In genomic region chr22:29766632-29767288, GRCh38 we compare ENCODE assay signal across 1 cellular context.
A peak's percentile ranks its signal among the peaks of the same experiment; 100 is the strongest.
TF ChIP-seq lines count a peak whose summit lies in the region.

Gene ZMAT5 (minus strand): TSS chr22:29767007. CDS start chr22:29748544, 18,463 bp downstream.

TF ChIP-seq in K562, 482 proteins besides CTCF, POLR2A, EP300 and RAD21 (continued from another document and continues in another):
- TF ChIP-seq SFPQ (IDR thresholded peaks at IDR 0.05; ENCODE audit: low read depth, low read length), result no peak
- no peak for TF ChIP-seq FOXK1 (CRISPR knock-in tag; IDR thresholded peaks at IDR 0.05; ENCODE audit: borderline replicate concordance)
- TF ChIP-seq, protein P1, sequence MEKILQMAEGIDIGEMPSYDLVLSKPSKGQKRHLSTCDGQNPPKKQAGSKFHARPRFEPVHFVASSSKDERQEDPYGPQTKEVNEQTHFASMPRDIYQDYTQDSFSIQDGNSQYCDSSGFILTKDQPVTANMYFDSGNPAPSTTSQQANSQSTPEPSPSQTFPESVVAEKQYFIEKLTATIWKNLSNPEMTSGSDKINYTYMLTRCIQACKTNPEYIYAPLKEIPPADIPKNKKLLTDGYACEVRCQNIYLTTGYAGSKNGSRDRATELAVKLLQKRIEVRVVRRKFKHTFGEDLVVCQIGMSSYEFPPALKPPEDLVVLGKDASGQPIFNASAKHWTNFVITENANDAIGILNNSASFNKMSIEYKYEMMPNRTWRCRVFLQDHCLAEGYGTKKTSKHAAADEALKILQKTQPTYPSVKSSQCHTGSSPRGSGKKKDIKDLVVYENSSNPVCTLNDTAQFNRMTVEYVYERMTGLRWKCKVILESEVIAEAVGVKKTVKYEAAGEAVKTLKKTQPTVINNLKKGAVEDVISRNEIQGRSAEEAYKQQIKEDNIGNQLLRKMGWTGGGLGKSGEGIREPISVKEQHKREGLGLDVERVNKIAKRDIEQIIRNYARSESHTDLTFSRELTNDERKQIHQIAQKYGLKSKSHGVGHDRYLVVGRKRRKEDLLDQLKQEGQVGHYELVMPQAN (IDR thresholded peaks at IDR 0.05; ENCODE audit: borderline replicate concordance), result no peak
- TF ChIP-seq ZNF75A (CRISPR knock-in tag; IDR thresholded peaks at IDR 0.05), result no peak
- TF ChIP-seq SMARCA4 (IDR thresholded peaks at IDR 0.05), result no peak
- no peak for TF ChIP-seq HOXB6 (CRISPR knock-in tag; IDR thresholded peaks at IDR 0.05; ENCODE audit: borderline replicate concordance)
- peak; percentile 57 for TF ChIP-seq HNRNPLL (IDR thresholded peaks at IDR 0.05; ENCODE audit: low read depth, low read length, poor library complexity, severe bottlenecking)
- 0 out of 2 replicates have a peak, but pooled peaks have one; percentile 22 for TF ChIP-seq MAX (CRISPR knock-in tag; IDR thresholded peaks at IDR 0.05)
- peak; percentile 86 for TF ChIP-seq POLR2G (IDR thresholded peaks at IDR 0.05; ENCODE audit: low read depth, low read length)
- TF ChIP-seq CTCFL (IDR thresholded peaks at IDR 0.05; ENCODE audit: borderline replicate concordance, insufficient read depth, low read depth, low read length, poor library complexity, severe bottlenecking), result no peak
- TF ChIP-seq ARNT (IDR thresholded peaks at IDR 0.05), result peak in 1 of 2 experiments; percentile 53; a peak in 2 of 4 replicates
- no peak for TF ChIP-seq LEF1 (IDR thresholded peaks at IDR 0.05)
- TF ChIP-seq PTTG1 (tag; IDR thresholded peaks at IDR 0.05; ENCODE audit: low read depth), result no peak
- peak; percentile 62; the same call in 1 of the 2 replicates for TF ChIP-seq FOXJ2 (tag; IDR thresholded peaks at IDR 0.05)
- TF ChIP-seq, protein P2, sequence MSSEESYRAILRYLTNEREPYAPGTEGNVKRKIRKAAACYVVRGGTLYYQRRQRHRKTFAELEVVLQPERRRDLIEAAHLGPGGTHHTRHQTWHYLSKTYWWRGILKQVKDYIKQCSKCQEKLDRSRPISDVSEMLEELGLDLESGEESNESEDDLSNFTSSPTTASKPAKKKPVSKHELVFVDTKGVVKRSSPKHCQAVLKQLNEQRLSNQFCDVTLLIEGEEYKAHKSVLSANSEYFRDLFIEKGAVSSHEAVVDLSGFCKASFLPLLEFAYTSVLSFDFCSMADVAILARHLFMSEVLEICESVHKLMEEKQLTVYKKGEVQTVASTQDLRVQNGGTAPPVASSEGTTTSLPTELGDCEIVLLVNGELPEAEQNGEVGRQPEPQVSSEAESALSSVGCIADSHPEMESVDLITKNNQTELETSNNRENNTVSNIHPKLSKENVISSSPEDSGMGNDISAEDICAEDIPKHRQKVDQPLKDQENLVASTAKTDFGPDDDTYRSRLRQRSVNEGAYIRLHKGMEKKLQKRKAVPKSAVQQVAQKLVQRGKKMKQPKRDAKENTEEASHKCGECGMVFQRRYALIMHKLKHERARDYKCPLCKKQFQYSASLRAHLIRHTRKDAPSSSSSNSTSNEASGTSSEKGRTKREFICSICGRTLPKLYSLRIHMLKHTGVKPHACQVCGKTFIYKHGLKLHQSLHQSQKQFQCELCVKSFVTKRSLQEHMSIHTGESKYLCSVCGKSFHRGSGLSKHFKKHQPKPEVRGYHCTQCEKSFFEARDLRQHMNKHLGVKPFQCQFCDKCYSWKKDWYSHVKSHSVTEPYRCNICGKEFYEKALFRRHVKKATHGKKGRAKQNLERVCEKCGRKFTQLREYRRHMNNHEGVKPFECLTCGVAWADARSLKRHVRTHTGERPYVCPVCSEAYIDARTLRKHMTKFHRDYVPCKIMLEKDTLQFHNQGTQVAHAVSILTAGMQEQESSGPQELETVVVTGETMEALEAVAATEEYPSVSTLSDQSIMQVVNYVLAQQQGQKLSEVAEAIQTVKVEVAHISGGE (CRISPR knock-in tag; IDR thresholded peaks at IDR 0.05), result peak in 1 of 3 experiments; percentile 69; a peak in 2 of 6 replicates
- TF ChIP-seq BACH1 (tag; IDR thresholded peaks at IDR 0.05), result peak; percentile 65; the same call in 1 of the 2 replicates
- TF ChIP-seq, protein P3, sequence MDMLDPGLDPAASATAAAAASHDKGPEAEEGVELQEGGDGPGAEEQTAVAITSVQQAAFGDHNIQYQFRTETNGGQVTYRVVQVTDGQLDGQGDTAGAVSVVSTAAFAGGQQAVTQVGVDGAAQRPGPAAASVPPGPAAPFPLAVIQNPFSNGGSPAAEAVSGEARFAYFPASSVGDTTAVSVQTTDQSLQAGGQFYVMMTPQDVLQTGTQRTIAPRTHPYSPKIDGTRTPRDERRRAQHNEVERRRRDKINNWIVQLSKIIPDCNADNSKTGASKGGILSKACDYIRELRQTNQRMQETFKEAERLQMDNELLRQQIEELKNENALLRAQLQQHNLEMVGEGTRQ (CRISPR knock-in tag; IDR thresholded peaks at IDR 0.05), result no peak
- no peak for TF ChIP-seq NCOA1 (IDR thresholded peaks at IDR 0.05; ENCODE audit: low read depth)
- TF ChIP-seq ZNF41 (CRISPR knock-in tag; conservative IDR thresholded peaks at IDR 0.05), result no peak
- TF ChIP-seq KAT7 (CRISPR knock-in tag; IDR thresholded peaks at IDR 0.05; ENCODE audit: borderline replicate concordance), result 0 out of 2 replicates have a peak, but pooled peaks have one; percentile 28
- TF ChIP-seq PML (IDR thresholded peaks at IDR 0.05; ENCODE audit: low read length), result no peak
- no peak for TF ChIP-seq KAT8 (IDR thresholded peaks at IDR 0.05; ENCODE audit: low read depth)
- TF ChIP-seq, protein P4, sequence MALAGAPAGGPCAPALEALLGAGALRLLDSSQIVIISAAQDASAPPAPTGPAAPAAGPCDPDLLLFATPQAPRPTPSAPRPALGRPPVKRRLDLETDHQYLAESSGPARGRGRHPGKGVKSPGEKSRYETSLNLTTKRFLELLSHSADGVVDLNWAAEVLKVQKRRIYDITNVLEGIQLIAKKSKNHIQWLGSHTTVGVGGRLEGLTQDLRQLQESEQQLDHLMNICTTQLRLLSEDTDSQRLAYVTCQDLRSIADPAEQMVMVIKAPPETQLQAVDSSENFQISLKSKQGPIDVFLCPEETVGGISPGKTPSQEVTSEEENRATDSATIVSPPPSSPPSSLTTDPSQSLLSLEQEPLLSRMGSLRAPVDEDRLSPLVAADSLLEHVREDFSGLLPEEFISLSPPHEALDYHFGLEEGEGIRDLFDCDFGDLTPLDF (CRISPR knock-in tag; IDR thresholded peaks at IDR 0.05), result no peak
- TF ChIP-seq RBM15 (IDR thresholded peaks at IDR 0.05; ENCODE audit: insufficient read depth, low read length), result no peak
- peak; percentile 88 for TF ChIP-seq CREM (IDR thresholded peaks at IDR 0.05; ENCODE audit: low read depth)
- TF ChIP-seq, protein P5, sequence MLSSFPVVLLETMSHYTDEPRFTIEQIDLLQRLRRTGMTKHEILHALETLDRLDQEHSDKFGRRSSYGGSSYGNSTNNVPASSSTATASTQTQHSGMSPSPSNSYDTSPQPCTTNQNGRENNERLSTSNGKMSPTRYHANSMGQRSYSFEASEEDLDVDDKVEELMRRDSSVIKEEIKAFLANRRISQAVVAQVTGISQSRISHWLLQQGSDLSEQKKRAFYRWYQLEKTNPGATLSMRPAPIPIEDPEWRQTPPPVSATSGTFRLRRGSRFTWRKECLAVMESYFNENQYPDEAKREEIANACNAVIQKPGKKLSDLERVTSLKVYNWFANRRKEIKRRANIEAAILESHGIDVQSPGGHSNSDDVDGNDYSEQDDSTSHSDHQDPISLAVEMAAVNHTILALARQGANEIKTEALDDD (IDR thresholded peaks at IDR 0.05), result no peak
- no peak for TF ChIP-seq HNRNPH1 (optimal IDR thresholded peaks at IDR 0.05; ENCODE audit: low read depth, low read length)
- no peak for TF ChIP-seq ZBTB2 (IDR thresholded peaks at IDR 0.05)
- no peak for TF ChIP-seq ZNF584 (CRISPR knock-in tag; IDR thresholded peaks at IDR 0.05; ENCODE audit: low read depth)
- no peak for TF ChIP-seq GATA2 (CRISPR knock-in tag; IDR thresholded peaks at IDR 0.05)
- no peak for TF ChIP-seq HBP1 (CRISPR knock-in tag; IDR thresholded peaks at IDR 0.05)
- TF ChIP-seq PHF8 (IDR thresholded peaks at IDR 0.05; ENCODE audit: borderline replicate concordance, low read length), result peak; percentile 51; the same call in 1 of the 2 replicates
- TF ChIP-seq KDM5B (IDR thresholded peaks at IDR 0.05; ENCODE audit: insufficient replicate concordance, low read depth, low read length), result peak; percentile 68
- no peak for TF ChIP-seq ARID3B (CRISPR knock-in tag; IDR thresholded peaks at IDR 0.05; ENCODE audit: borderline replicate concordance)
- no peak for TF ChIP-seq BRD4 (IDR thresholded peaks at IDR 0.05)
- no peak for TF ChIP-seq MEF2A (IDR thresholded peaks at IDR 0.05; ENCODE audit: control insufficient read depth, low read depth, low read length)
- no peak for TF ChIP-seq FOXA3 (CRISPR knock-in tag; conservative IDR thresholded peaks at IDR 0.05 in 1 of 2, IDR thresholded peaks at IDR 0.05 in 1 of 2)
- TF ChIP-seq E2F3 (CRISPR knock-in tag; IDR thresholded peaks at IDR 0.05), result no peak
- TF ChIP-seq ZFX (CRISPR knock-in tag; IDR thresholded peaks at IDR 0.05), result peak; percentile 48
- TF ChIP-seq ZNF354B (CRISPR knock-in tag; IDR thresholded peaks at IDR 0.05), result no peak
- no peak for TF ChIP-seq ZNF431 (CRISPR knock-in tag; IDR thresholded peaks at IDR 0.05)
- TF ChIP-seq, protein P6, sequence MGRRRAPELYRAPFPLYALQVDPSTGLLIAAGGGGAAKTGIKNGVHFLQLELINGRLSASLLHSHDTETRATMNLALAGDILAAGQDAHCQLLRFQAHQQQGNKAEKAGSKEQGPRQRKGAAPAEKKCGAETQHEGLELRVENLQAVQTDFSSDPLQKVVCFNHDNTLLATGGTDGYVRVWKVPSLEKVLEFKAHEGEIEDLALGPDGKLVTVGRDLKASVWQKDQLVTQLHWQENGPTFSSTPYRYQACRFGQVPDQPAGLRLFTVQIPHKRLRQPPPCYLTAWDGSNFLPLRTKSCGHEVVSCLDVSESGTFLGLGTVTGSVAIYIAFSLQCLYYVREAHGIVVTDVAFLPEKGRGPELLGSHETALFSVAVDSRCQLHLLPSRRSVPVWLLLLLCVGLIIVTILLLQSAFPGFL (CRISPR knock-in tag; IDR thresholded peaks at IDR 0.05), result no peak
